17 cellular contexts compared by ENCODE assay signal in genomic region chrY:16895406-16895805, GRCh38.
"Had no signal": no experiment of that assay in that cellular context is flagged by ENCODE, and none has a peak within 500 bp of the region (broad histone marks: within the 10 kb centered on the region; RNA-seq: fewer than 3 reads in every experiment).

No MANE protein-coding gene starts in this region.

- DNase-seq: KBM-7, NCI-H1092 treated with DMSO at 0.1 percent for 48 hours, NCI-H1436, NCI-H187, NCI-H2029, NCI-H2081 treated with DMSO at 0.1 percent for 48 hours, NCI-H2171, NCI-H226, NCI-H446, NCI-H510A, NCI-H524 treated with DMSO at 0.1 percent for 48 hours, NCI-H69, NCI-H774, SHP77 treated with DMSO at 0.1 percent for 48 hours, SJCRH30 had no signal

- H3K36me3 ChIP-seq: SJCRH30 had no signal

- H3K4me3 ChIP-seq: SJCRH30 had no signal

- ATAC-seq: Right ventricle myocardium inferior, SK-N-SH treated with all-trans-retinoic acid at 6 μM for 48 hours had no signal

- H3K9me3 ChIP-seq: SJCRH30 had no signal

- H3K27me3 ChIP-seq: SJCRH30 had no signal
